Comparison of ENCODE assay signal across 8 cellular contexts in the genomic region with DNA sequence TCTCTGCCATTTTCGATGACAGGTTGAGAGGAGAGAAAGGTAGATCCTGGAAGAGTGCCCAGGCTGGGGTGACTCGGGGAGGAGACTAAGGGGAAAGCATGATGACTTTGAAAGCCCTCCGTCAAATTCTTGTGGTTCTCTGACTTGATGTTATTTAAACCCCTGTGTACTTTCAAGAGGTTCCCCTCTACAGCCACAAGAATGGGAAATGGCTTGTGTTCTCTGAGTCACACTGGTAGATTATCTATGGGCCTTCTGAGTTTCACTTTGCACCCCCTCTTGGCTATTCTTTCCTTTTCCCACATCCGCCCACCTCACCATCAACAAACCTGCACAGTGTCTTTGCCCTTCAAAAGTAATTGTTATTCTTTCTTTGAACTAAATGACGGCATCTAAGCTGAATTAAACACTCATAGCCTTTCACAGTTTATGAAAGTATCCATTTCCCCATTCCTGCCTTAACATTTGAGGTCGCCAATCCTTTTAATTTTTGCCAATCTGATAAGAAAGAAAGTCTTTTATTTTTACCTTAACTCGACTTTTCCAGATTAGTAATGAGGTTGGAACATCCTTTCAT.
DNase-seq lines count a peak whose midpoint lies in the region; ATAC-seq and TF ChIP-seq lines count a peak whose summit lies in the region.

No MANE protein-coding gene starts in this region.

- no peak overlapping the region for H3K4me3 ChIP-seq in brain microvascular endothelial cell (ENCODE audit: low read depth, low read length)

- in situ Hi-C loops in brain microvascular endothelial cell (cut with HindIII; ENCODE audit: low pct_ligation_motif_present, low sequenced_read_pairs), result no loop called here

- peak overlapping the region; percentile 2 for H3K27ac ChIP-seq in brain microvascular endothelial cell

- TF ChIP-seq CTCF in brain microvascular endothelial cell (IDR thresholded peaks at IDR 0.05; ENCODE audit: low read depth, low read length, missing control alignments), result no peak

- no peaks in the 10 kb centered on the region for H3K36me3 ChIP-seq in brain microvascular endothelial cell (replicated peaks)

- H3K27me3 ChIP-seq in brain microvascular endothelial cell (replicated peaks), result no peaks in the 10 kb centered on the region

- peak; percentile 40 for DNase-seq in AG08396 (ENCODE audit: low spot score)
- DNase-seq in T-helper 22 cell (ENCODE audit: low read depth), result peak; percentile 32
- DNase-seq in brain microvascular endothelial cell, result peak; percentile 86
- peak; percentile 29 to 33 for DNase-seq in stimulated activated CD4-positive, alpha-beta T cell treated with anti-CD3 and anti-CD28 coated beads, Interleukin-1b, Interleukin-23, amount 100 ng/mL, for 4 hours (ENCODE audit: low read depth in 2 of 2)
- no peak for DNase-seq in NCI-H2227 treated with DMSO at 0.1 percent for 48 hours (lab: John Stamatoyannopoulos, UW)
- no peak for DNase-seq in KG1 (lab: John Stamatoyannopoulos, UW)

- ATAC-seq in GM19452 (IDR thresholded peaks at IDR 0.05; ENCODE audit: unreplicated experiment) (peak; percentile 60), HG03558 (IDR thresholded peaks at IDR 0.05; ENCODE audit: extremely low read depth, unreplicated experiment) (peak; percentile 38)

Comparison
In these comparisons a context has a peak if more than half of its experiments do, and no peak if none do; other contexts are left out.
1. DNase-seq: peak in AG08396 (single experiment), T-helper 22 cell (single experiment), brain microvascular endothelial cell (single experiment) and stimulated activated CD4-positive, alpha-beta T cell treated with anti-CD3 and anti-CD28 coated beads, Interleukin-1b, Interleukin-23, amount 100 ng/mL, for 4 hours (2 of 2); none in NCI-H2227 treated with DMSO at 0.1 percent for 48 hours (single experiment) and KG1 (single experiment).